20 cellular contexts compared by ENCODE assay signal in the genomic region with DNA sequence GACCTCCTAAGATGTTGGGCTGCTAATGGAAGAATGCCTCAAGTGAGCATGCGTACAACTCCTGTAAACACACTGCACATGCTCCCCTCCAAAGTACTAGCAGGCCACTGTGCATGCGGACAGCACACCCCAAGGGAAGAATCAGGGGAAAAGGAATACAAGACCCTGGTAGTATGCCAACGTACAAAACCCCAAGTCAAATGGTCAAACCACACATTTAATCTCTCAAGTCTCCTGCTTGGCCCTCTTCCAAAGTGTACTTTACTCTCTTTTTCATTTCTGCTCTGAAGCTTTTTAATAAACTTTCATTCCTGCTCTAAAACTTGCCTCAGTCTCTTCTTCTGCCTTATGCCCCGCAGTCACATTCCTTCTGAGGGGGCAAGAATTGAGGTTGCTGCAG.
"Had no signal": no experiment of that assay in that cellular context is flagged by ENCODE, and none has a peak within 500 bp of the region (broad histone marks: within the 10 kb centered on the region; RNA-seq: fewer than 3 reads in every experiment).

No MANE protein-coding gene starts in this region.

- DNase-seq: activated CD4-positive, alpha-beta T cell treated with anti-CD3 and anti-CD28 coated beads, Interleukin-2, amount 50 U/mL, for 48 hours; activated CD8-positive, alpha-beta memory T cell treated with anti-CD3 and anti-CD28 coated beads, Interleukin-2, amount 50 U/mL, for 48 hours; activated naive CD4-positive, alpha-beta T cell treated with Interleukin-2 at 50 U/mL for 16 hours; activated naive CD8-positive, alpha-beta T cell treated with anti-CD3 and anti-CD28 coated beads for 36 hours; activated T-cell treated with anti-CD3 and anti-CD28 coated beads, Interleukin-2, amount 50 U/mL, for 4 hours; amniotic stem cell; effector CD4-positive, alpha-beta T cell; erythroblast; foreskin keratinocyte; lower lobe of right lung; mesendoderm; mucosa of descending colon; naive B cell; occipital lobe; right lobe of liver; stimulated activated CD4-positive, alpha-beta T cell treated with anti-CD3 and anti-CD28 coated beads, Interleukin-4, amount 100 ng/mL, for 1 hour; stimulated activated naive CD4-positive, alpha-beta T cell treated with Interleukin-2 at 50 U/mL for 16 hours; T-helper 9 cell had no signal

- ATAC-seq: activated T-cell treated with anti-CD3 and anti-CD28 coated beads, Interleukin-2, amount 50 U/mL, for 4 hours; foreskin keratinocyte; left lobe of liver; lower lobe of right lung; mucosa of descending colon; right lobe of liver; WTC11 had no signal
